ENCODE assay signal across 22 cellular contexts in genomic region chr14:72825486-72825885, GRCh38.
"Had no signal": no experiment of that assay in that cellular context is flagged by ENCODE, and none has a peak within 500 bp of the region (broad histone marks: within the 10 kb centered on the region; RNA-seq: fewer than 3 reads in every experiment).

No MANE protein-coding gene starts in this region.

- H3K27ac ChIP-seq: SJCRH30 had no signal

- H3K36me3 ChIP-seq: MG63, SJCRH30 had no signal

- H3K4me1 ChIP-seq: SJCRH30 had no signal

- H3K9me3 ChIP-seq: MG63, SJCRH30 had no signal

- H3K27me3 ChIP-seq: MG63, SJCRH30 had no signal

- DNase-seq: Karpas-422, KG1, MG63, NCI-H1092, NCI-H1105 treated with DMSO at 0.1 percent for 48 hours, NCI-H1417 treated with DMSO at 0.1 percent for 48 hours, NCI-H146, NCI-H1694 treated with DMSO at 0.1 percent for 48 hours, NCI-H1930, NCI-H2081, NCI-H2107, NCI-H2227 treated with DMSO at 0.1 percent for 48 hours, NCI-H510A, NCI-H524 treated with DMSO at 0.1 percent for 48 hours, NCI-H69, NCI-H774, PC-3, SHP77 treated with DMSO at 0.1 percent for 48 hours, SJCRH30 had no signal

- ATAC-seq: Panc1, PC-3, Right ventricle myocardium inferior, SK-N-SH treated with all-trans-retinoic acid at 6 μM for 48 hours had no signal

- H3K4me3 ChIP-seq: MG63, SJCRH30 had no signal
